12 cellular contexts compared by ENCODE assay signal in genomic region chr14:21527320-21527679, GRCh38. TPM values are rescaled to one million over a fixed set of nuclear protein-coding genes. Genes with fewer than 3 reads are reported as not detected.
A peak's percentile ranks its signal among the peaks of the same experiment; 100 is the strongest.
DNase-seq lines count a peak whose midpoint lies in the region; ATAC-seq and TF ChIP-seq lines count a peak whose summit lies in the region.
"Had no signal": no experiment of that assay in that cellular context is flagged by ENCODE, and none has a peak within 500 bp of the region (broad histone marks: within the 10 kb centered on the region; RNA-seq: fewer than 3 reads in every experiment).

No MANE protein-coding gene starts in this region.

- H3K27ac Mint-ChIP-seq in CD4-positive, alpha-beta T cell = peak overlapping the region; percentile 46
- H3K27ac Mint-ChIP-seq in H9 = peak overlapping the region; percentile 97 to 100 (median 99)
- no peak overlapping the region for H3K27ac Mint-ChIP-seq in activated naive CD8-positive, alpha-beta T cell treated with anti-CD3 and anti-CD28 coated beads, Interleukin-2, amount 10 ng/mL, durations not matched to agents 7 days and 5 days
- peak overlapping the region in 2 of 6 donors; percentile 78 to 83 for H3K27ac Mint-ChIP-seq in naive B cell

- H3K4ac ChIP-seq in H9 (ENCODE audit: low read depth, low read length) = no peak overlapping the region

- H3K4me2 ChIP-seq in H9 (ENCODE audit: insufficient read depth, insufficient read length, low read length) = peak overlapping the region; percentile 65

- peaks cover 12% of the 10 kb centered on the region; the same call in 1 of the 2 replicates for H3K4me1 ChIP-seq in H9 (ENCODE audit: insufficient read depth, low read length)

- CTCF ChIA-PET in CD4-positive, alpha-beta T cell (lab: Charles Lee) = no interaction called here

- no peaks in the 10 kb centered on the region for H4K20me1 ChIP-seq in H9 (ENCODE audit: control insufficient read depth, insufficient read depth, insufficient read length)

- no peak overlapping the region for H2BK5ac ChIP-seq in H9 (ENCODE audit: insufficient read length, low read length)

- no peak overlapping the region for H3K56ac ChIP-seq in H9 (ENCODE audit: insufficient read length, low read depth, low read length)

- POLR2A ChIA-PET in CD4-positive, alpha-beta T cell (lab: Charles Lee) = interaction anchor here (0.7 to 5.3 kb wide), 7 partner anchors 10 to 72 kb away, joined by 3 to 54 read pairs (median 4); partner anchors contain the start of genes CHD8, METTL3, RAB2B and TOX4
- POLR2A ChIA-PET in activated naive CD8-positive, alpha-beta T cell treated with anti-CD3 and anti-CD28 coated beads, Interleukin-2, amount 10 ng/mL, durations not matched to agents 7 days and 5 days (lab: Charles Lee) = interaction anchor here (0.9 to 5.4 kb wide), 2 partner anchors 16 to 72 kb away, joined by 5 to 48 read pairs; partner anchors contain the start of gene METTL3

- no peak overlapping the region for H3K9ac ChIP-seq in H9 (ENCODE audit: extremely low read depth, insufficient read length, low read length)

- TF ChIP-seq CTCF in CD4-positive, alpha-beta T cell (IDR thresholded peaks at IDR 0.05) = no peak
- no peak for TF ChIP-seq CTCF in H9 (conservative IDR thresholded peaks at IDR 0.05)

- peaks cover 22% of the 10 kb centered on the region for H3K4me1 Mint-ChIP-seq in CD4-positive, alpha-beta T cell (ENCODE audit: low read depth)
- H3K4me1 Mint-ChIP-seq in H9 (peaks cover 70% of the 10 kb centered on the region in 2 experiments), naive B cell (peaks cover 11 to 14% (median 13%) of the 10 kb centered on the region in 3 donors)
- peaks cover 9% of the 10 kb centered on the region for H3K4me1 Mint-ChIP-seq in activated naive CD8-positive, alpha-beta T cell treated with anti-CD3 and anti-CD28 coated beads, Interleukin-2, amount 10 ng/mL, durations not matched to agents 7 days and 5 days

- H3T11ph ChIP-seq in H9 (ENCODE audit: low read length) = no peak overlapping the region

- DNase-seq in CD4-positive, alpha-beta T cell = no peak
- DNase-seq in H9 (no peak), naive B cell (no peak), NCI-H1105 treated with DMSO at 0.1 percent for 48 hours (lab: John Stamatoyannopoulos, UW) (no peak)
- no peak for DNase-seq in activated naive CD8-positive, alpha-beta T cell treated with anti-CD3 and anti-CD28 coated beads, Interleukin-2, amount 10 ng/mL, durations not matched to agents 7 days and 5 days
- DNase-seq: activated CD4-positive, CD25-positive, alpha-beta regulatory T cell; amygdala; midbrain; small intestine had no signal

- no peaks in the 10 kb centered on the region for H3K27me3 ChIP-seq in CD4-positive, alpha-beta T cell (ENCODE audit: control insufficient read depth, insufficient read depth, low read length)
- no peaks in the 10 kb centered on the region for H3K27me3 ChIP-seq in H9 (ENCODE audit: insufficient read depth, low read length)

- H3K79me1 ChIP-seq in H9 (ENCODE audit: insufficient read depth, low read depth, low read length, poor library complexity, severe bottlenecking) = peaks cover 9% of the 10 kb centered on the region

- no peak overlapping the region for H3K27ac ChIP-seq in CD4-positive, alpha-beta T cell (ENCODE audit: low read depth, low read length)
- H3K27ac ChIP-seq in H9 (ENCODE audit: insufficient read length, low read depth, low read length) = peak overlapping the region; percentile 98

- H3K27me3 Mint-ChIP-seq in CD4-positive, alpha-beta T cell = peaks cover 5% of the 10 kb centered on the region
- H3K27me3 Mint-ChIP-seq in H9 (ENCODE audit: low read depth) (no peaks in the 10 kb centered on the region), naive B cell (peaks cover 9 to 23% (median 19%) of the 10 kb centered on the region in 3 donors)
- H3K27me3 Mint-ChIP-seq in activated naive CD8-positive, alpha-beta T cell treated with anti-CD3 and anti-CD28 coated beads, Interleukin-2, amount 10 ng/mL, durations not matched to agents 7 days and 5 days = peaks cover 2% of the 10 kb centered on the region

- intact Hi-C loops in CD4-positive, alpha-beta T cell (cut with DNase I, micrococcal nuclease) = no loop called here

- H3K9me3 ChIP-seq in CD4-positive, alpha-beta T cell (ENCODE audit: control insufficient read depth, low read length) = no peaks in the 10 kb centered on the region
- H3K9me3 ChIP-seq in H9 (ENCODE audit: control insufficient read depth, low read depth, low read length) = no peaks in the 10 kb centered on the region

- no peaks in the 10 kb centered on the region for H3K9me3 Mint-ChIP-seq in CD4-positive, alpha-beta T cell
- H3K9me3 Mint-ChIP-seq in H9 (no peaks in the 10 kb centered on the region), naive B cell (peaks cover 0 to 1% (median 0%) of the 10 kb centered on the region in 7 donors)
- H3K9me3 Mint-ChIP-seq in activated naive CD8-positive, alpha-beta T cell treated with anti-CD3 and anti-CD28 coated beads, Interleukin-2, amount 10 ng/mL, durations not matched to agents 7 days and 5 days = no peaks in the 10 kb centered on the region

- H2BK20ac ChIP-seq in H9 (ENCODE audit: low read depth, low read length, poor library complexity, severe bottlenecking) = no peak overlapping the region

- no peak overlapping the region for H4K91ac ChIP-seq in H9 (ENCODE audit: insufficient read length, low read depth, low read length)

- H2AFZ ChIP-seq in H9 (ENCODE audit: low read length) = no peak overlapping the region

- no peak overlapping the region for H3K14ac ChIP-seq in H9 (ENCODE audit: insufficient read depth, low read length)

- ATAC-seq in CD4-positive, alpha-beta T cell (ENCODE audit: poor library complexity) = no peak
- ATAC-seq in activated naive CD8-positive, alpha-beta T cell treated with anti-CD3 and anti-CD28 coated beads, Interleukin-2, amount 10 ng/mL, durations not matched to agents 7 days and 5 days (ENCODE audit: low read depth) = no peak
- no peak for ATAC-seq in naive B cell (ENCODE audit: low read depth in 2 of 2)
- ATAC-seq in GM19328 (IDR thresholded peaks at IDR 0.05; ENCODE audit: unreplicated experiment) = no peak
- ATAC-seq in HG02571 (IDR thresholded peaks at IDR 0.05; ENCODE audit: unreplicated experiment) = no peak

- H3K23me2 ChIP-seq in H9 (ENCODE audit: insufficient read length, low read depth, low read length, poor library complexity, severe bottlenecking) = peaks cover 8% of the 10 kb centered on the region

- peak overlapping the region; percentile 96 for H3K4me3 Mint-ChIP-seq in CD4-positive, alpha-beta T cell
- H3K4me3 Mint-ChIP-seq in H9 (peak overlapping the region; percentile 83 to 86), naive B cell (peak overlapping the region in 7 of 8 donors; percentile 75 to 95 (median 83))
- peak overlapping the region; percentile 85 for H3K4me3 Mint-ChIP-seq in activated naive CD8-positive, alpha-beta T cell treated with anti-CD3 and anti-CD28 coated beads, Interleukin-2, amount 10 ng/mL, durations not matched to agents 7 days and 5 days

- WGBS in H9 (ENCODE audit: extremely low coverage, insufficient read length, low lambda C conversion rate) = no CpG with 5 or more reads among the region's 1 CpG

- H2BK15ac ChIP-seq in H9 (ENCODE audit: low read depth, low read length) = no peak overlapping the region

- H3K79me2 ChIP-seq in H9 (ENCODE audit: insufficient read depth, low read length) = peaks cover 19% of the 10 kb centered on the region; the same call in 1 of the 2 replicates

- H3K18ac ChIP-seq in H9 (ENCODE audit: insufficient read length, low read depth, low read length) = no peak overlapping the region

- no peaks in the 10 kb centered on the region for H3K36me3 Mint-ChIP-seq in CD4-positive, alpha-beta T cell (ENCODE audit: low read depth)
- peaks cover 40 to 65% (median 46%) of the 10 kb centered on the region in 3 experiments for H3K36me3 Mint-ChIP-seq in H9 (ENCODE audit: insufficient read depth in 1 of 3, low read depth in 3 of 3)
- no peaks in the 10 kb centered on the region for H3K36me3 Mint-ChIP-seq in activated naive CD8-positive, alpha-beta T cell treated with anti-CD3 and anti-CD28 coated beads, Interleukin-2, amount 10 ng/mL, durations not matched to agents 7 days and 5 days
- H3K36me3 Mint-ChIP-seq in naive B cell = no peaks in the 10 kb centered on the region

- no peak overlapping the region for H2BK12ac ChIP-seq in H9 (ENCODE audit: insufficient read length, low read depth, low read length)

- H4K8ac ChIP-seq in H9 (replicated peaks; ENCODE audit: insufficient read length, low read depth, low read length) = no peak overlapping the region

- no peak overlapping the region for H2AK5ac ChIP-seq in H9 (ENCODE audit: insufficient read length, low read length)

- H4K5ac ChIP-seq in H9 (ENCODE audit: insufficient read length, low read depth, low read length) = no peak overlapping the region

- H3K23ac ChIP-seq in H9 (ENCODE audit: insufficient read length, low read depth, low read length) = no peak overlapping the region

- peak overlapping the region; percentile 12 for H2BK120ac ChIP-seq in H9 (ENCODE audit: low read depth, low read length, poor library complexity, severe bottlenecking)

RNA-seq across cellular contexts. Expression of gene SALL2, which starts 1.2 kb away (rescaled TPM):
- total RNA-seq in CD4-positive, alpha-beta T cell = 1 to 10 TPM; 2.8 to 2.9 TPM
- 287 and 299 TPM in 2 replicates for total RNA-seq in H9 (2021)
- total RNA-seq in activated naive CD8-positive, alpha-beta T cell treated with anti-CD3 and anti-CD28 coated beads, Interleukin-2, amount 10 ng/mL, durations not matched to agents 7 days and 5 days = 1 to 10 TPM; 4.0 to 4.4 TPM
- 1 to 10 TPM in 1 of 6 donors, under 1 TPM in 3, not detected in 2; 0.17 to 1.1 (median 0.53) TPM for polyA plus RNA-seq in naive B cell (ENCODE audit: low read depth in 6 of 6)

RNA-seq across cellular contexts. Expression of gene METTL3, which starts 16.2 kb away (rescaled TPM):
- 10 to 100 TPM; 31.9 to 34.5 TPM for total RNA-seq in CD4-positive, alpha-beta T cell
- total RNA-seq in H9 (2021) = 84.1 and 84.4 TPM in 2 replicates
- 10 to 100 TPM; 89.2 to 90.9 TPM for total RNA-seq in activated naive CD8-positive, alpha-beta T cell treated with anti-CD3 and anti-CD28 coated beads, Interleukin-2, amount 10 ng/mL, durations not matched to agents 7 days and 5 days
- 10 to 100 TPM; 16.4 to 26.5 (median 24.5) TPM for polyA plus RNA-seq in naive B cell (ENCODE audit: low read depth in 6 of 6)

RNA-seq across cellular contexts. Expression of gene TOX4, which starts 50.3 kb away (rescaled TPM):
- total RNA-seq in CD4-positive, alpha-beta T cell = 10 to 100 TPM; 70.9 to 77.4 TPM
- total RNA-seq in H9 (2021) = 58.0 and 64.7 TPM in 2 replicates
- total RNA-seq in activated naive CD8-positive, alpha-beta T cell treated with anti-CD3 and anti-CD28 coated beads, Interleukin-2, amount 10 ng/mL, durations not matched to agents 7 days and 5 days = 10 to 100 TPM; 76.7 to 79.7 TPM
- 100 to 1,000 TPM in 2 of 6 donors, 10 to 100 TPM in 4; 59.6 to 110 (median 93.2) TPM for polyA plus RNA-seq in naive B cell (ENCODE audit: low read depth in 6 of 6)

RNA-seq across cellular contexts. Expression of gene RAB2B, which starts 50.5 kb away (rescaled TPM):
- total RNA-seq in CD4-positive, alpha-beta T cell = 10 to 100 TPM; 21.1 to 23.9 TPM
- total RNA-seq in H9 (2021) = 26.2 and 27.9 TPM in 2 replicates
- total RNA-seq in activated naive CD8-positive, alpha-beta T cell treated with anti-CD3 and anti-CD28 coated beads, Interleukin-2, amount 10 ng/mL, durations not matched to agents 7 days and 5 days = 10 to 100 TPM; 27.3 to 27.5 TPM
- polyA plus RNA-seq in naive B cell (ENCODE audit: low read depth in 6 of 6) = 10 to 100 TPM; 11.6 to 16.9 (median 15.0) TPM

RNA-seq across cellular contexts. Expression of gene OR10G3, which starts 52.6 kb away (rescaled TPM):
- total RNA-seq in CD4-positive, alpha-beta T cell = not detected
- not detected in 2 replicates for total RNA-seq in H9 (2021)
- not detected for total RNA-seq in activated naive CD8-positive, alpha-beta T cell treated with anti-CD3 and anti-CD28 coated beads, Interleukin-2, amount 10 ng/mL, durations not matched to agents 7 days and 5 days
- not detected for polyA plus RNA-seq in naive B cell (ENCODE audit: low read depth in 6 of 6)
- total RNA-seq: RPMI7951 had no signal
- polyA plus RNA-seq: small intestine had no signal

Comparison
In these comparisons a context has a peak if more than half of its experiments do, and no peak if none do; other contexts are left out.
1. RNA of gene SALL2, which starts 1.2 kb away (total RNA-seq): 287 to 299 TPM in H9; 4.0 to 4.4 TPM in activated naive CD8-positive, alpha-beta T cell treated with anti-CD3 and anti-CD28 coated beads, Interleukin-2, amount 10 ng/mL, durations not matched to agents 7 days and 5 days and 2.8 to 2.9 TPM in CD4-positive, alpha-beta T cell; every median in the first group is over 10 times any median in the second.
2. Peak in every context shown above with its lines, with median percentiles within 50 percentile points of each other: H3K4me3 Mint-ChIP-seq.